22 cellular contexts compared by ENCODE assay signal in genomic region chr3:42166662-42167300, GRCh38.
DNase-seq lines count a peak whose midpoint lies in the region; ATAC-seq and TF ChIP-seq lines count a peak whose summit lies in the region.
"Had no signal": no experiment of that assay in that cellular context is flagged by ENCODE, and none has a peak within 500 bp of the region (broad histone marks: within the 10 kb centered on the region; RNA-seq: fewer than 3 reads in every experiment).

No MANE protein-coding gene starts in this region.

- peaks cover 13% of the 10 kb centered on the region for H3K4me1 Mint-ChIP-seq in chondrocyte (ENCODE audit: low read depth)

- H3K36me3 ChIP-seq in Karpas-422 (ENCODE audit: insufficient read depth, low read length) (no peaks in the 10 kb centered on the region), WERI-Rb-1 (no peaks in the 10 kb centered on the region; the same call in 1 of the 2 replicates), heart right ventricle (no peaks in the 10 kb centered on the region), sigmoid colon (no peaks in the 10 kb centered on the region)
- H3K36me3 ChIP-seq: MG63 had no signal

- 75 to 79% methylated on average over 11 of the region's 11 CpGs for WGBS in heart right ventricle, 2 donors
- 93 to 94% methylated on average over 11 of the region's 11 CpGs for WGBS in sigmoid colon, 2 donors

- H2AFZ ChIP-seq in Karpas-422 (ENCODE audit: low read length): no peak overlapping the region

- H3K79me2 ChIP-seq in Karpas-422 (ENCODE audit: low read length): peaks cover 92% of the 10 kb centered on the region

- TF ChIP-seq EP300 in sigmoid colon (IDR thresholded peaks at IDR 0.05): no peak

- TF ChIP-seq POLR2A in sigmoid colon (IDR thresholded peaks at IDR 0.05): no peak

- no peak overlapping the region for H3K4me3 ChIP-seq in Karpas-422 (ENCODE audit: low read length)
- H3K4me3 ChIP-seq in WERI-Rb-1 (ENCODE audit: low read depth, low read length): no peak overlapping the region
- H3K4me3 ChIP-seq in heart right ventricle: no peak overlapping the region
- H3K4me3 ChIP-seq in sigmoid colon: no peak overlapping the region
- H3K4me3 ChIP-seq: MG63 had no signal

- no peaks in the 10 kb centered on the region for H3K27me3 ChIP-seq in Karpas-422 (ENCODE audit: low read length)
- no peaks in the 10 kb centered on the region for H3K27me3 ChIP-seq in WERI-Rb-1 (ENCODE audit: insufficient read depth, low read depth, severe bottlenecking)
- H3K27me3 ChIP-seq in heart right ventricle: no peaks in the 10 kb centered on the region
- H3K27me3 ChIP-seq in sigmoid colon: no peaks in the 10 kb centered on the region
- H3K27me3 ChIP-seq: MG63 had no signal

- peak in 7 of 8 donors; percentile 12 to 82 (median 72) for ATAC-seq in heart right ventricle
- ATAC-seq in GM18870 (IDR thresholded peaks at IDR 0.05; ENCODE audit: unreplicated experiment): no peak
- ATAC-seq: activated CD8-positive, alpha-beta T cell treated with anti-CD3 and anti-CD28 coated beads, Interleukin-2, amount 10 ng/mL, durations not matched to agents 7 days and 5 days; naive thymus-derived CD8-positive, alpha-beta T cell had no signal

- no peak overlapping the region for H3K4me3 Mint-ChIP-seq in chondrocyte (ENCODE audit: unreplicated experiment)
- H3K4me3 Mint-ChIP-seq: activated CD8-positive, alpha-beta T cell treated with anti-CD3 and anti-CD28 coated beads, Interleukin-2, amount 10 ng/mL, durations not matched to agents 7 days and 5 days; activated T-cell treated with anti-CD3 and anti-CD28 coated beads, Interleukin-2, amount 50 U/mL, for 24 hours; IgD-negative memory B cell; naive thymus-derived CD8-positive, alpha-beta T cell had no signal

- H3K4me1 ChIP-seq in Karpas-422 (ENCODE audit: low read length): peaks cover 89% of the 10 kb centered on the region
- H3K4me1 ChIP-seq in heart right ventricle: peaks cover 17 to 98% (median 63%) of the 10 kb centered on the region in 9 donors
- H3K4me1 ChIP-seq in sigmoid colon: peaks cover 0 to 30% (median 25%) of the 10 kb centered on the region in 4 donors

- H3K9me2 ChIP-seq in Karpas-422 (replicated peaks; ENCODE audit: insufficient read depth, low read length): no peaks in the 10 kb centered on the region

- no peak overlapping the region for H3K9ac ChIP-seq in Karpas-422 (ENCODE audit: low read length)

- H3K9me3 ChIP-seq in Karpas-422 (ENCODE audit: low read length) (no peaks in the 10 kb centered on the region), WERI-Rb-1 (ENCODE audit: severe bottlenecking) (no peaks in the 10 kb centered on the region), heart right ventricle (no peaks in the 10 kb centered on the region), sigmoid colon (no peaks in the 10 kb centered on the region)
- H3K9me3 ChIP-seq: MG63 had no signal

- H3K9me3 Mint-ChIP-seq in chondrocyte (ENCODE audit: low read depth): no peaks in the 10 kb centered on the region
- H3K9me3 Mint-ChIP-seq: activated T-cell treated with anti-CD3 and anti-CD28 coated beads, Interleukin-2, amount 50 U/mL, for 24 hours; IgD-negative memory B cell; naive thymus-derived CD8-positive, alpha-beta T cell had no signal

- no peak overlapping the region for H3K27ac Mint-ChIP-seq in chondrocyte (ENCODE audit: unreplicated experiment)
- H3K27ac Mint-ChIP-seq: activated CD8-positive, alpha-beta T cell treated with anti-CD3 and anti-CD28 coated beads, Interleukin-2, amount 10 ng/mL, durations not matched to agents 7 days and 5 days; activated T-cell treated with anti-CD3 and anti-CD28 coated beads, Interleukin-2, amount 50 U/mL, for 24 hours had no signal

- TF ChIP-seq CTCF in WERI-Rb-1 (IDR thresholded peaks at IDR 0.05; ENCODE audit: low read depth, low read length): 0 out of 2 replicates have a peak, but pooled peaks have one; percentile 7
- TF ChIP-seq CTCF in heart right ventricle (IDR thresholded peaks at IDR 0.05): peak in 4 of 9 donors; percentile 10 to 32 (median 26)
- TF ChIP-seq CTCF in sigmoid colon (IDR thresholded peaks at IDR 0.05): no peak
- no peak for TF ChIP-seq CTCF in chondrocyte (IDR thresholded peaks at IDR 0.05)

- H4K20me1 ChIP-seq in Karpas-422 (ENCODE audit: insufficient read depth, low read depth, low read length): no peaks in the 10 kb centered on the region

- H3K27ac ChIP-seq in Karpas-422 (ENCODE audit: low read length) (peak overlapping the region; percentile 53), WERI-Rb-1 (no peak overlapping the region), heart right ventricle (peak overlapping the region in 4 of 10 donors; percentile 5 to 60 (median 12)), sigmoid colon (no peak overlapping the region)
- H3K27ac ChIP-seq: C4-2B had no signal

- DNase-seq in Karpas-422 (no peak), WERI-Rb-1 (no peak), heart right ventricle (no peak), sigmoid colon (peak; percentile 55), DMS53 treated with DMSO at 0.1 percent for 48 hours (lab: John Stamatoyannopoulos, UW; ENCODE audit: unreplicated experiment) (no peak), chondrocyte (ENCODE audit: low spot score) (no peak)
- no peak for DNase-seq in activated CD4-positive, alpha-beta T cell treated with anti-CD3 and anti-CD28 coated beads, Interleukin-2, amount 50 U/mL, for 1 hour
- DNase-seq: activated CD4-positive, CD25-positive, alpha-beta regulatory T cell treated with anti-CD3 and anti-CD28 coated beads, Interleukin-2, amount 50 U/mL, for 72 hours; activated CD8-positive, alpha-beta T cell treated with anti-CD3 and anti-CD28 coated beads, Interleukin-2, amount 10 ng/mL, durations not matched to agents 7 days and 5 days; activated naive CD4-positive, alpha-beta T cell treated with anti-CD3 and anti-CD28 coated beads, Interleukin-2, amount 50 U/mL, for 16 hours; activated T-cell treated with anti-CD3 and anti-CD28 coated beads, Interleukin-2, amount 50 U/mL, for 24 hours; aorta; cerebellar nuclear complex; HCEC 1CT; MG63; naive thymus-derived CD8-positive, alpha-beta T cell; NCI-H1436; NCI-H510A treated with DMSO at 0.1 percent for 48 hours; NK-92 treated with Interleukin-12 subunit alpha and Interleukin-12 subunit beta, amount 100 ng/mL, for 24 hours had no signal

- intact Hi-C loops in heart right ventricle (cut with DNase I) (no loop called here), sigmoid colon (cut with DNase I) (no loop called here)

- no peaks in the 10 kb centered on the region for H3K27me3 Mint-ChIP-seq in chondrocyte (ENCODE audit: low read depth)
- H3K27me3 Mint-ChIP-seq: activated T-cell treated with anti-CD3 and anti-CD28 coated beads, Interleukin-2, amount 50 U/mL, for 24 hours; IgD-negative memory B cell; naive thymus-derived CD8-positive, alpha-beta T cell had no signal

- no peak overlapping the region for H3K4me2 ChIP-seq in Karpas-422 (ENCODE audit: low read depth, low read length, poor library complexity, severe bottlenecking)

- no peaks in the 10 kb centered on the region for H3K36me3 Mint-ChIP-seq in chondrocyte (ENCODE audit: low read depth)
- H3K36me3 Mint-ChIP-seq: IgD-negative memory B cell had no signal
